ENCODE assay signal across 8 cellular contexts in genomic region chr1:11550664-11551283, GRCh38.
A peak's percentile ranks its signal among the peaks of the same experiment; 100 is the strongest.
DNase-seq lines count a peak whose midpoint lies in the region; ATAC-seq and TF ChIP-seq lines count a peak whose summit lies in the region.

No MANE protein-coding gene starts in this region.

- no peak overlapping the region for H3K9ac ChIP-seq in adipocyte (ENCODE audit: low read length)

- no peak overlapping the region for H3K27ac ChIP-seq in iPS DF 6.9 (ENCODE audit: low read length)

- no peak for TF ChIP-seq CTCF in LNCaP clone FGC (IDR thresholded peaks at IDR 0.05; ENCODE audit: control insufficient read depth, extremely low read depth, insufficient read depth)

- H3K36me3 ChIP-seq in adipocyte (ENCODE audit: control insufficient read depth, insufficient read depth, low read length, severe bottlenecking) (no peaks in the 10 kb centered on the region), iPS DF 6.9 (ENCODE audit: control insufficient read depth, insufficient read depth, low read length) (no peaks in the 10 kb centered on the region)

- H3K9me3 ChIP-seq in adipocyte (ENCODE audit: control insufficient read depth, low read length) (no peaks in the 10 kb centered on the region), iPS DF 6.9 (ENCODE audit: control insufficient read depth, insufficient read depth, low read length) (no peaks in the 10 kb centered on the region)

- H3K4me1 ChIP-seq in adipocyte (ENCODE audit: control insufficient read depth, insufficient read depth, low read length) (no peaks in the 10 kb centered on the region), iPS DF 6.9 (ENCODE audit: control insufficient read depth, insufficient read depth, low read length) (no peaks in the 10 kb centered on the region)

- DNase-seq in COLO829 (ENCODE audit: low spot score) (peak; percentile 71), LNCaP clone FGC (ENCODE audit: low read depth) (peak; percentile 67), adipocyte (ENCODE audit: low read depth) (peak; percentile 84), iPS DF 6.9 (ENCODE audit: low read depth, low spot score) (peak; percentile 70), NCI-H446 (lab: John Stamatoyannopoulos, UW) (no peak)
- DNase-seq in stimulated activated CD8-positive, alpha-beta memory T cell treated with anti-CD3 and anti-CD28 coated beads, Interleukin-4, amount 100 ng/mL, for 24 hours (ENCODE audit: low read depth) = peak; percentile 11

- H3K4me3 ChIP-seq in LNCaP clone FGC (ENCODE audit: low read depth, low read length) = no peak overlapping the region
- no peak overlapping the region for H3K4me3 ChIP-seq in adipocyte (ENCODE audit: low read length)
- H3K4me3 ChIP-seq in iPS DF 6.9 (ENCODE audit: low read length) = no peak overlapping the region

- no CpG with 5 or more reads among the region's 12 CpGs for WGBS in iPS DF 6.9 (ENCODE audit: insufficient coverage, insufficient read length)

- ATAC-seq in HG02642 (IDR thresholded peaks at IDR 0.05; ENCODE audit: poor library complexity, unreplicated experiment) (no peak), GM18511 (IDR thresholded peaks at IDR 0.05; ENCODE audit: unreplicated experiment) (no peak)

- peaks cover 33% of the 10 kb centered on the region for H3K27me3 ChIP-seq in adipocyte (replicated peaks; ENCODE audit: control insufficient read depth, insufficient read depth, low read length)
- H3K27me3 ChIP-seq in iPS DF 6.9 (ENCODE audit: control insufficient read depth, insufficient read depth, low read length) = no peaks in the 10 kb centered on the region

Comparison
In these comparisons a context has a peak if more than half of its experiments do, and no peak if none do; other contexts are left out.
1. DNase-seq: peak in COLO829 (single experiment), LNCaP clone FGC (single experiment), adipocyte (single experiment), iPS DF 6.9 (single experiment) and stimulated activated CD8-positive, alpha-beta memory T cell treated with anti-CD3 and anti-CD28 coated beads, Interleukin-4, amount 100 ng/mL, for 24 hours (single experiment); none in NCI-H446 (0 of 2).